In genomic region chr2:201451330-201452057, GRCh38 we compare ENCODE assay signal across 8 cellular contexts. TPM values are rescaled to one million over a fixed set of nuclear protein-coding genes. Genes with fewer than 3 reads are reported as not detected.
DNase-seq lines count a peak whose midpoint lies in the region; ATAC-seq and TF ChIP-seq lines count a peak whose summit lies in the region.

Gene STRADB, plus strand, starts transcription at chr2:201451740. Its CDS starts 3,101 bp downstream, at chr2:201454841.
Gene TRAK2, minus strand, starts transcription at chr2:201451458. Its CDS starts 30,951 bp downstream, at chr2:201420507.

- no peaks in the 10 kb centered on the region for H3K36me3 ChIP-seq in breast epithelium

- DNase-seq in AG04450 (ENCODE audit: low read depth, low spot score) (peak; percentile 68), NCI-H2196 treated with DMSO at 0.1 percent for 48 hours (lab: John Stamatoyannopoulos, UW; ENCODE audit: unreplicated experiment) (peak; percentile 92), breast epithelium (ENCODE audit: low spot score in 2 of 2) (peak; percentile 87 to 88)

- H3K4me3 ChIP-seq in AG04450 (ENCODE audit: low read depth, low read length): peak within 1 kb of the TSS; percentile 86
- peak within 1 kb of the TSS; percentile 71 to 89 (median 77) for H3K4me3 ChIP-seq in breast epithelium
- peak within 1 kb of the TSS; percentile 80 for H3K4me3 ChIP-seq in iPS-18c (ENCODE audit: insufficient read depth, low read depth, low read length)
- peak within 1 kb of the TSS; percentile 62 to 94 (median 87) for H3K4me3 ChIP-seq in skin epidermis

- H3K27ac ChIP-seq in AG04450 (ENCODE audit: low read depth, low read length) (peak within 1 kb of the TSS; percentile 69), VCaP (peak within 1 kb of the TSS; percentile 86), breast epithelium (peak within 1 kb of the TSS; percentile 84 to 90), skin epidermis (peak within 1 kb of the TSS in 20 of 21 experiments; percentile 54 to 95 (median 88))

- CTCF ChIA-PET in AG04450 (lab: Charles Lee): interaction anchor here (0.6 to 1.5 kb wide), 4 partner anchors 9 to 219 kb away, joined by 3 to 12 read pairs (median 4); no protein-coding TSS in a partner anchor

- intact Hi-C loops in breast epithelium (cut with DNase I; ENCODE audit: low total_unique reads): no loop called here

- H3K9me3 ChIP-seq in AG04450 (ENCODE audit: control insufficient read depth, insufficient read depth, low read length) (no peaks in the 10 kb centered on the region; the same call in 1 of the 2 replicates), breast epithelium (no peaks in the 10 kb centered on the region), iPS-18c (ENCODE audit: control insufficient read depth, insufficient read depth, low read length) (no peaks in the 10 kb centered on the region)

- TF ChIP-seq POLR2A in breast epithelium (IDR thresholded peaks at IDR 0.05): peak; percentile 37

- ATAC-seq in GM18870 (IDR thresholded peaks at IDR 0.05; ENCODE audit: unreplicated experiment): peak; percentile 88
- ATAC-seq in HG03135 (IDR thresholded peaks at IDR 0.05; ENCODE audit: unreplicated experiment): peak; percentile 96

- TF ChIP-seq CTCF in AG04450 (IDR thresholded peaks at IDR 0.05; ENCODE audit: low read depth, low read length): peak; percentile 10; the same call in 1 of the 2 replicates
- TF ChIP-seq CTCF in VCaP (conservative IDR thresholded peaks at IDR 0.05): peak; percentile 52
- peak; percentile 18 to 56 (median 38) for TF ChIP-seq CTCF in breast epithelium (IDR thresholded peaks at IDR 0.05)

- H3K27me3 ChIP-seq in AG04450 (ENCODE audit: control insufficient read depth, insufficient read depth, low read length): no peaks in the 10 kb centered on the region
- no peaks in the 10 kb centered on the region for H3K27me3 ChIP-seq in breast epithelium

- POLR2A ChIA-PET in AG04450 (lab: Yijun Ruan, JAX): interaction anchor here (0.5 to 1.4 kb wide), 12 partner anchors 10 to 376 kb away, joined by 3 to 11 read pairs (median 4); partner anchors contain the start of gene TMEM237

- H3K4me1 ChIP-seq in breast epithelium: peaks cover 0 to 8% of the 10 kb centered on the region in 2 donors

RNA-seq across cellular contexts. Expression of gene STRADB, which starts in this region (rescaled TPM):
- 29.8 and 34.7 TPM in 2 replicates for polyA plus RNA-seq in AG04450 (2011; rRNA removed)
- polyA minus RNA-seq in AG04450 (2011; rRNA and poly(A)+ RNA removed): 17.6 and 19.6 TPM in 2 replicates
- 10 to 100 TPM; 20.3 to 30.0 (median 27.7) TPM for total RNA-seq in breast epithelium

RNA-seq across cellular contexts. Expression of gene TRAK2, which starts in this region (rescaled TPM):
- polyA plus RNA-seq in AG04450 (2011; rRNA removed): 32.7 and 38.4 TPM in 2 replicates
- polyA minus RNA-seq in AG04450 (2011; rRNA and poly(A)+ RNA removed): 45.6 and 73.4 TPM in 2 replicates
- total RNA-seq in breast epithelium: 10 to 100 TPM; 35.4 to 62.2 (median 50.1) TPM

Comparison
In these comparisons a context has a peak if more than half of its experiments do, and no peak if none do; other contexts are left out.
1. Peak in every context shown above with its lines: DNase-seq, ATAC-seq, H3K4me3 ChIP-seq and H3K27ac ChIP-seq.